ENCODE assay signal across 12 cellular contexts in the genomic region with DNA sequence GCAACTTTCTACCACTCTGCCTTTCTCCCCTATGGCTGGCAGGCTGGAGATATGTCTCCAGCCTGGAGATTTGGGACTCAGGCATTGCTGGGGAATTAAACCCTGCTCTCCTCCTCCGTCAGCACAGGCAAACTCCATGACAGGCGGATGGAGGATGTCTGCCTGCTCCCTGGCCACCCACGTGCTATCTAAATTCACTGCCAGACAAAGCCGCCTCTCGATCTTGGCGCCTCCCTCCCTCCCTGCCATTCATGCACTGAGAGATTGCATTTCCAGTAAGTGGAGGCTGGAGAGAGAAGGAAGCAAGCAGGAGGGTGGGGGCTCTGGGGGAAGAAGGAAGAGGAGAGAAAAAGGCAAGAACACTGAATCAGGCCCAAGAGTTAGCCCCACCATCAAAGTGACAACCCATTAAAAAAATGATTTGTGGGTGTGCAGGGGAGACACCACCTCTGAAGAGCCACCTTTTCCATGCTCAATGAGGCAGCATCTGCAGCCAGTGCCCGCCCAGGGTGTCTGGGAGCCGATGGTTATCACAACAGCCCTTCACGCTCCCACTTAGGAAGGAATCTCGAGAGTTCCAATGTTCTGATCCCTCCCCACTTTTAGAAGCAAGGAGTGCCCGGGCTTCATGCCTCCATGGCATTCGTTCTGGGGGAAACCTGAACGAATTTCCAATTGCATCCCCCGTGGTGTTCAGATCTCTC.
DNase-seq lines count a peak whose midpoint lies in the region; ATAC-seq and TF ChIP-seq lines count a peak whose summit lies in the region.
"Had no signal": no experiment of that assay in that cellular context is flagged by ENCODE, and none has a peak within 500 bp of the region (broad histone marks: within the 10 kb centered on the region; RNA-seq: fewer than 3 reads in every experiment).

No MANE protein-coding gene starts in this region.

- TF ChIP-seq CTCF in right atrium auricular region (IDR thresholded peaks at IDR 0.05) (no peak), thyroid gland (IDR thresholded peaks at IDR 0.05) (no peak)
- TF ChIP-seq CTCF in CD8-positive, alpha-beta T cell (IDR thresholded peaks at IDR 0.05) = no peak

- no peak overlapping the region for H3K4me3 Mint-ChIP-seq in CD8-positive, alpha-beta T cell
- H3K4me3 Mint-ChIP-seq: activated CD8-positive, alpha-beta T cell treated with anti-CD3 and anti-CD28 coated beads, Interleukin-2, amount 10 ng/mL, durations not matched to agents 7 days and 5 days; natural killer cell treated with Interleukin-12 subunit alpha and Interleukin-12 subunit beta and Interleukin-15 and Interleukin-18, amount 100 ng/mL, for 72 hours had no signal

- 28 to 51% methylated on average over 12 to 14 of the region's 14 CpGs for WGBS in thyroid gland, 2 donors

- CTCF ChIA-PET in CD8-positive, alpha-beta T cell (lab: Charles Lee) = interaction anchor here (1.4 kb wide), 1 partner anchor 11 kb away, joined by 3 read pairs; no protein-coding TSS in a partner anchor

- H3K27me3 Mint-ChIP-seq in CD8-positive, alpha-beta T cell (ENCODE audit: low read depth) = no peaks in the 10 kb centered on the region
- H3K27me3 Mint-ChIP-seq: natural killer cell treated with Interleukin-12 subunit alpha and Interleukin-12 subunit beta and Interleukin-15 and Interleukin-18, amount 100 ng/mL, for 72 hours had no signal

- H3K4me3 ChIP-seq in right atrium auricular region = no peak overlapping the region
- H3K4me3 ChIP-seq in thyroid gland (replicated peaks in 1 of 3) = no peak overlapping the region
- H3K4me3 ChIP-seq in CD8-positive, alpha-beta T cell (ENCODE audit: low read depth, low read length) = no peak overlapping the region

- no peak for DNase-seq in Right ventricle myocardium inferior (ENCODE audit: missing footprints)
- no peak for DNase-seq in right atrium auricular region (ENCODE audit: low spot score)
- DNase-seq in anterior cingulate cortex (lab: John Stamatoyannopoulos, UW) = peak in 46 of 58 donors; percentile 21 to 83 (median 54)
- DNase-seq in kidney glomerular epithelial cell (lab: John Stamatoyannopoulos, UW) = peak; percentile 3
- peak; percentile 70 to 80 for DNase-seq in thyroid gland
- DNase-seq in CD8-positive, alpha-beta T cell = no peak
- DNase-seq in SW480 (ENCODE audit: low spot score) = no peak
- DNase-seq: activated CD8-positive, alpha-beta T cell treated with anti-CD3 and anti-CD28 coated beads, Interleukin-2, amount 10 ng/mL, durations not matched to agents 7 days and 5 days; HCEC 1CT; NCI-H1930 had no signal

- H3K36me3 ChIP-seq in right atrium auricular region (no peaks in the 10 kb centered on the region), thyroid gland (no peaks in the 10 kb centered on the region)
- H3K36me3 ChIP-seq in CD8-positive, alpha-beta T cell (ENCODE audit: insufficient read depth, low read length) = no peaks in the 10 kb centered on the region

- H3K9me3 ChIP-seq in right atrium auricular region (no peaks in the 10 kb centered on the region), thyroid gland (no peaks in the 10 kb centered on the region)
- no peaks in the 10 kb centered on the region for H3K9me3 ChIP-seq in CD8-positive, alpha-beta T cell (ENCODE audit: low read length)

- H3K4me1 ChIP-seq in right atrium auricular region (peaks cover 0 to 38% of the 10 kb centered on the region in 2 donors), thyroid gland (peaks cover 15 to 18% of the 10 kb centered on the region in 2 donors)
- peaks cover 27% of the 10 kb centered on the region for H3K4me1 ChIP-seq in CD8-positive, alpha-beta T cell (ENCODE audit: insufficient read depth, low read length)

- TF ChIP-seq POLR2A in thyroid gland (IDR thresholded peaks at IDR 0.05) = no peak

- H3K27me3 ChIP-seq in right atrium auricular region = no peaks in the 10 kb centered on the region
- no peaks in the 10 kb centered on the region for H3K27me3 ChIP-seq in thyroid gland
- H3K27me3 ChIP-seq in CD8-positive, alpha-beta T cell (ENCODE audit: insufficient read depth, low read length) = no peaks in the 10 kb centered on the region

- no peaks in the 10 kb centered on the region for H3K9me3 Mint-ChIP-seq in CD8-positive, alpha-beta T cell
- H3K9me3 Mint-ChIP-seq: natural killer cell treated with Interleukin-12 subunit alpha and Interleukin-12 subunit beta and Interleukin-15 and Interleukin-18, amount 100 ng/mL, for 72 hours had no signal

- intact Hi-C loops in Right ventricle myocardium inferior (cut with DNase I) = no loop called here
- intact Hi-C loops in thyroid gland (cut with DNase I) = no loop called here
- intact Hi-C loops in CD8-positive, alpha-beta T cell (cut with DNase I, micrococcal nuclease) = no loop called here

- peaks cover 25% of the 10 kb centered on the region for H3K4me1 Mint-ChIP-seq in CD8-positive, alpha-beta T cell (ENCODE audit: low read depth)

- peak; percentile 59 for ATAC-seq in Right ventricle myocardium inferior
- no peak for ATAC-seq in CD8-positive, alpha-beta T cell
- no peak for ATAC-seq in GM21786 (IDR thresholded peaks at IDR 0.05; ENCODE audit: unreplicated experiment)
- ATAC-seq: activated CD8-positive, alpha-beta T cell treated with anti-CD3 and anti-CD28 coated beads, Interleukin-2, amount 10 ng/mL, durations not matched to agents 7 days and 5 days; natural killer cell treated with Interleukin-12 subunit alpha and Interleukin-12 subunit beta and Interleukin-15 and Interleukin-18, amount 100 ng/mL, for 72 hours had no signal

- H3K27ac ChIP-seq in right atrium auricular region (no peak overlapping the region), thyroid gland (peak overlapping the region in 1 of 3 donors; percentile 34)
- no peak overlapping the region for H3K27ac ChIP-seq in CD8-positive, alpha-beta T cell (ENCODE audit: low read depth, low read length)

- POLR2A ChIA-PET in CD8-positive, alpha-beta T cell (lab: Charles Lee) = no interaction called here

- no peak overlapping the region for H3K27ac Mint-ChIP-seq in CD8-positive, alpha-beta T cell
- H3K27ac Mint-ChIP-seq: activated CD8-positive, alpha-beta T cell treated with anti-CD3 and anti-CD28 coated beads, Interleukin-2, amount 10 ng/mL, durations not matched to agents 7 days and 5 days; natural killer cell treated with Interleukin-12 subunit alpha and Interleukin-12 subunit beta and Interleukin-15 and Interleukin-18, amount 100 ng/mL, for 72 hours had no signal

- H3K36me3 Mint-ChIP-seq in CD8-positive, alpha-beta T cell = no peaks in the 10 kb centered on the region
- H3K36me3 Mint-ChIP-seq: natural killer cell treated with Interleukin-12 subunit alpha and Interleukin-12 subunit beta and Interleukin-15 and Interleukin-18, amount 100 ng/mL, for 72 hours had no signal

Comparison
In these comparisons a context has a peak if more than half of its experiments do, and no peak if none do; other contexts are left out.
1. DNase-seq: peak in anterior cingulate cortex (46 of 58), kidney glomerular epithelial cell (single experiment) and thyroid gland (2 of 2); none in Right ventricle myocardium inferior (single experiment), right atrium auricular region (single experiment), CD8-positive, alpha-beta T cell (0 of 7) and SW480 (single experiment).